Comparison of ENCODE assay signal across 8 cellular contexts in the genomic region with DNA sequence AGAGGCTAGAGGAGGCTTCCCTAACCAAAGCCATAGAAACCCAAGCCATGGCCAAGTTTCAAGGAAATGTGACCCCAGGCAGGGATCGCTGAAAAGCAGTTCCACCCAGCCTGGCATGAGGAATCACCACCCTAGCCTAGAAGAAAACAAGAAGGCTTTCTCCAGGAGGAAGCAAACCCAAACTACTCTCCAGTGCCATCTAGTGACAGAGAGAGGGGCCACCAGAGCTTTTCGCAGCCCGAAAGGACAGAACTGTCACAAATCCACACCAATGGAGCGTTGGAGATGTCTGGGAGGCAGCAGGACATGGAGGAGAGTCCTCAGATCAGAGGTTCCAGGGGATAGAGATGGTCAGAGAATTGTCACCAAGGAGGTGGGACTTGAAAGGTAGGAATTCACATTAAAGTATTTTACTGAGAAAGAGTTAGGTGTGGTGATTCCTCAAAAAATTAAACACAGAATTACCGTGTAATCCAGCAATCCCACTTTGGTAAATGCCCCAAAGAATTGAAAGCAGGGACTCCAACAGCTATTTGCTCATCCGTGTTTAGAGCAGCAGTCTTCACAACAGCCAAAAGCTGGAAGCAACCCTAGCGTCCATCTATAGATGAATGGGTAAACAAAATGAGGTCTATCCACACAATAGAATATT.
DNase-seq lines count a peak whose midpoint lies in the region; ATAC-seq, FAIRE-seq and TF ChIP-seq lines count a peak whose summit lies in the region.

No MANE protein-coding gene starts in this region.

- ATAC-seq in memory B cell (ENCODE audit: low read depth) (peak; percentile 57), GM19467 (IDR thresholded peaks at IDR 0.05; ENCODE audit: unreplicated experiment) (no peak)
- ATAC-seq in stimulated activated naive CD8-positive, alpha-beta T cell treated with anti-CD3 and anti-CD28 coated beads, Interleukin-15, Interleukin-2, amounts not matched to agents 100 U/mL and 50 U/mL, for 24 hours, result no peak

- in situ Hi-C loops in ACHN (cut with HindIII; ENCODE audit: low pct_ligation_motif_present, low pct_unique_long_range_greater_than_20kb, low sequenced_read_pairs), result no loop called here

- no peaks in the 10 kb centered on the region for H3K36me3 Mint-ChIP-seq in memory B cell

- H3K27me3 Mint-ChIP-seq in memory B cell, result peaks cover 30% of the 10 kb centered on the region

- peak; percentile 57 for FAIRE-seq in GM12891 (lab: Jason Lieb, UNC)

- peaks cover 4% of the 10 kb centered on the region for H3K4me1 Mint-ChIP-seq in memory B cell

- H3K9me3 Mint-ChIP-seq in memory B cell, result peaks cover 2% of the 10 kb centered on the region

- TF ChIP-seq POLR2A in GM12891 (IDR thresholded peaks at IDR 0.05; ENCODE audit: low read depth, low read length), result no peak

- H3K27ac Mint-ChIP-seq in memory B cell, result no peak overlapping the region

- DNase-seq in ACHN (peak; percentile 58), GM12891 (ENCODE audit: insufficient read length, low spot score) (peak; percentile 72), NCI-H2227 (lab: John Stamatoyannopoulos, UW; ENCODE audit: unreplicated experiment) (peak; percentile 72), memory B cell (ENCODE audit: low spot score in 2 of 2) (peak; percentile 28 to 31)
- peak; percentile 70 for DNase-seq in activated CD4-positive, alpha-beta T cell treated with anti-CD3 and anti-CD28 coated beads for 48 hours
- DNase-seq in effector CD8-positive, alpha-beta T cell (lab: John Stamatoyannopoulos, UW), result peak; percentile 6
- peak; percentile 61 for DNase-seq in stimulated activated naive CD8-positive, alpha-beta T cell treated with anti-CD3 and anti-CD28 coated beads, Interleukin-15, Interleukin-2, amounts not matched to agents 100 U/mL and 50 U/mL, for 24 hours

- H3K4me3 Mint-ChIP-seq in memory B cell, result no peak overlapping the region

TF ChIP-seq in GM12891, 5 proteins besides CTCF, POLR2A, EP300 and RAD21:
- TF ChIP-seq POU2F2 (IDR thresholded peaks at IDR 0.05; ENCODE audit: low read depth, low read length) (no peak), TAF1 (IDR thresholded peaks at IDR 0.05; ENCODE audit: low read depth, low read length) (no peak), POLR2AphosphoS5 (IDR thresholded peaks at IDR 0.05; ENCODE audit: low read depth, low read length) (no peak), PAX5 (IDR thresholded peaks at IDR 0.05; ENCODE audit: insufficient read depth, low read length, severe bottlenecking) (no peak), SPI1 (IDR thresholded peaks at IDR 0.05; ENCODE audit: low read depth, low read length) (no peak)

Comparison
In these comparisons a context has a peak if more than half of its experiments do, and no peak if none do; other contexts are left out.
1. DNase-seq: peak in every context shown above with its lines; median percentile 72 in GM12891; 72 in NCI-H2227; 70 in activated CD4-positive, alpha-beta T cell treated with anti-CD3 and anti-CD28 coated beads for 48 hours; 61 in stimulated activated naive CD8-positive, alpha-beta T cell treated with anti-CD3 and anti-CD28 coated beads, Interleukin-15, Interleukin-2, amounts not matched to agents 100 U/mL and 50 U/mL, for 24 hours; 58 in ACHN; 30 in memory B cell; 6 in effector CD8-positive, alpha-beta T cell.